ENCODE assay signal across 8 cellular contexts in genomic region chr17:81396722-81397313, GRCh38. TPM values are rescaled to one million over a fixed set of nuclear protein-coding genes. Genes with fewer than 3 reads are reported as not detected.
DNase-seq lines count a peak whose midpoint lies in the region; ATAC-seq and TF ChIP-seq lines count a peak whose summit lies in the region.

No MANE protein-coding gene starts in this region.

- no peaks in the 10 kb centered on the region for H3K36me3 Mint-ChIP-seq in nephron (ENCODE audit: low read depth)

- no peak for TF ChIP-seq CTCF in esophagus muscularis mucosa (IDR thresholded peaks at IDR 0.05)
- no peak for TF ChIP-seq CTCF in nephron (IDR thresholded peaks at IDR 0.05; ENCODE audit: unreplicated experiment in 3 of 3)

- whole genome bisulfite sequencing in esophagus muscularis mucosa, result 6% methylated on average over 34 of the region's 61 CpGs

- peaks cover 45% of the 10 kb centered on the region for H3K4me1 Mint-ChIP-seq in nephron

- H3K9me3 ChIP-seq in MG63, result no peaks in the 10 kb centered on the region
- no peaks in the 10 kb centered on the region for H3K9me3 ChIP-seq in esophagus muscularis mucosa

- H3K27me3 ChIP-seq in MG63 (no peaks in the 10 kb centered on the region), esophagus muscularis mucosa (no peaks in the 10 kb centered on the region)

- peaks cover 39 to 59% (median 56%) of the 10 kb centered on the region in 4 donors for H3K4me1 ChIP-seq in esophagus muscularis mucosa

- peak overlapping the region; percentile 96 to 100 (median 99) for H3K27ac ChIP-seq in esophagus muscularis mucosa (replicated peaks in 1 of 4)

- peaks cover 3% of the 10 kb centered on the region for H3K27me3 Mint-ChIP-seq in nephron (ENCODE audit: low read depth)

- intact Hi-C loops in esophagus muscularis mucosa (cut with DNase I), result loop anchor here (1.0 to 5.0 kb wide), 2 partner anchors 55 to 115 kb away; partner anchors contain the start of gene ACTG1

- H3K9me3 Mint-ChIP-seq in nephron, result no peaks in the 10 kb centered on the region

- no peak for TF ChIP-seq POLR2A in esophagus muscularis mucosa (IDR thresholded peaks at IDR 0.05; ENCODE audit: low read depth)

- TF ChIP-seq EP300 in esophagus muscularis mucosa (IDR thresholded peaks at IDR 0.05), result no peak

- peak; percentile 77 for DNase-seq in Caki2 (ENCODE audit: low read depth)
- DNase-seq in MG63, result peak; percentile 43
- peak; percentile 23 to 27 for DNase-seq in activated CD4-positive, alpha-beta T cell treated with anti-CD3 and anti-CD28 coated beads for 4 hours
- no peak for DNase-seq in esophagus muscularis mucosa (ENCODE audit: extremely low spot score)
- DNase-seq in HPDE6-E6E7 (ENCODE audit: extremely low spot score), result no peak
- no peak for DNase-seq in NK-92 (lab: John Stamatoyannopoulos, UW; ENCODE audit: unreplicated experiment)

- H3K27ac Mint-ChIP-seq in nephron, result peak overlapping the region; percentile 79 to 100 (median 99)

- no peak for ATAC-seq in GM19351 (IDR thresholded peaks at IDR 0.05; ENCODE audit: unreplicated experiment)

- H3K36me3 ChIP-seq in MG63 (peaks cover 18% of the 10 kb centered on the region), esophagus muscularis mucosa (no peaks in the 10 kb centered on the region)

- H3K4me3 ChIP-seq in MG63 (peak overlapping the region; percentile 66), esophagus muscularis mucosa (peak overlapping the region; percentile 79 to 95 (median 90))

- in situ Hi-C loops in Caki2 (cut with HindIII; ENCODE audit: low pct_unique_long_range_greater_than_20kb, low sequenced_read_pairs), result no loop called here

- peak overlapping the region; percentile 97 to 99 (median 99) for H3K4me3 Mint-ChIP-seq in nephron

RNA-seq across cellular contexts. Expression of gene BAHCC1, which starts 1.6 kb away (rescaled TPM):
- total RNA-seq in Caki2 (2014; rRNA removed; shearing (Covaris generic); ENCODE audit: low replicate concordance), result 4.4 and 11.9 TPM in 2 replicates
- 3.6 and 10.4 TPM in 2 replicates for total RNA-seq in MG63 (2014; rRNA removed; shearing (Covaris generic); ENCODE audit: low replicate concordance)
- 10 to 100 TPM; 15.9 to 38.1 (median 21.1) TPM for total RNA-seq in esophagus muscularis mucosa

Comparison
In these comparisons a context has a peak if more than half of its experiments do, and no peak if none do; other contexts are left out.
1. DNase-seq: peak in Caki2 (single experiment), MG63 (single experiment) and activated CD4-positive, alpha-beta T cell treated with anti-CD3 and anti-CD28 coated beads for 4 hours (2 of 2); none in esophagus muscularis mucosa (single experiment), HPDE6-E6E7 (single experiment) and NK-92 (single experiment).